In genomic region chrX:10055430-10055829, GRCh38 we compare ENCODE assay signal across 25 cellular contexts.
"Had no signal": no experiment of that assay in that cellular context is flagged by ENCODE, and none has a peak within 500 bp of the region (broad histone marks: within the 10 kb centered on the region; RNA-seq: fewer than 3 reads in every experiment).

No MANE protein-coding gene starts in this region.

- DNase-seq: Kasumi-1; MM.1S; NCI-H1092 treated with DMSO at 0.1 percent for 48 hours; NCI-H1436; NCI-H187; NCI-H2029; NCI-H2081 treated with DMSO at 0.1 percent for 48 hours; NCI-H2171; NCI-H226; NCI-H446; NCI-H510A; NCI-H524 treated with DMSO at 0.1 percent for 48 hours; NCI-H69; NCI-H774; NK-92 treated with Interleukin-12 subunit alpha and Interleukin-12 subunit beta, amount 100 ng/mL, for 24 hours; PC-3; SHP77; SK-N-SH; SW 1271 had no signal

- H3K36me3 Mint-ChIP-seq: IgD-negative memory B cell had no signal

- H3K9me3 ChIP-seq: SK-N-SH had no signal

- H3K4me3 ChIP-seq: K562 had no signal

- H3K9ac ChIP-seq: KMS-11, SK-N-SH had no signal

- H3K27me3 Mint-ChIP-seq: IgD-negative memory B cell had no signal

- H3K27ac Mint-ChIP-seq: IgD-negative memory B cell had no signal

- H3K4me2 ChIP-seq: KMS-11, SK-N-SH had no signal

- ATAC-seq: HepG2, K562, Panc1, PC-3 had no signal

- H3K27ac ChIP-seq: KMS-11, RWPE1 had no signal
